ENCODE assay signal across 1 cellular context in the genomic region with DNA sequence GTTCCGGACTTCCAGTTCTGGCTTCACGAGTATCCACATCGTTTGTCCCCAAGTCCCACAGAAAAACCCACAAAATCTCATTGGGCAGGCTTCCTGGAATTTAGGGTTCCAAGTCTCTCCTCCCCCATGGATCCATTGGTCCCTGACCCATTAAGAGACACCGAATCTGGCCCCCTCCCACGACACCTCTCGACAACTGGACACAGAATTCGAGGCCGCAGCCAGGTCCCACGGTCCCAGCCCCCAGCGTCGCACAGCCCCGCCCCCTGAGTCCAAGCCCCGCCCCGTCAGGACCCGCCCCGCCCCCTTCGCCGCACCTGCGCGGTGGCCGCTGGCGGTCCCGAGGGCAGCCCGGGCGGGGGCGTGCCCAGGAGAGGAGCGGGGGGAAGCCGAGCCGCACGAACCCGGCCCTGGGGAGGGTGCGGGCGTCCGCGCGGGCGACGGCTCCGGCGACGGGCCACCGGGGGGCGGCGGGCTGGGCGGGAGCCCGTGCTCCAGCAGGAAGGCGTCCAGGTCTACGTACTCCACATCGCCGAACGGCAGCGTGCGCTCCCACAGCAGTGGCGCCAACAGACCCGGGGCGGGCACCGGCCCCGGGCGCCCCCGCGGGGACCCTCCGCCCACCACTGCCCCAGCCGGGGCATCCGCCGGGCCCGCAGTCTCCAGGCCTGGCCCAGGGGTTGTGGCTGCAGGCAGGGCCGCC.
TF ChIP-seq lines count a peak whose summit lies in the region.

No MANE protein-coding gene starts in this region.

TF ChIP-seq in GM12878, 131 proteins besides CTCF, POLR2A, EP300 and RAD21 (continued from another document):
- TF ChIP-seq, protein P1, sequence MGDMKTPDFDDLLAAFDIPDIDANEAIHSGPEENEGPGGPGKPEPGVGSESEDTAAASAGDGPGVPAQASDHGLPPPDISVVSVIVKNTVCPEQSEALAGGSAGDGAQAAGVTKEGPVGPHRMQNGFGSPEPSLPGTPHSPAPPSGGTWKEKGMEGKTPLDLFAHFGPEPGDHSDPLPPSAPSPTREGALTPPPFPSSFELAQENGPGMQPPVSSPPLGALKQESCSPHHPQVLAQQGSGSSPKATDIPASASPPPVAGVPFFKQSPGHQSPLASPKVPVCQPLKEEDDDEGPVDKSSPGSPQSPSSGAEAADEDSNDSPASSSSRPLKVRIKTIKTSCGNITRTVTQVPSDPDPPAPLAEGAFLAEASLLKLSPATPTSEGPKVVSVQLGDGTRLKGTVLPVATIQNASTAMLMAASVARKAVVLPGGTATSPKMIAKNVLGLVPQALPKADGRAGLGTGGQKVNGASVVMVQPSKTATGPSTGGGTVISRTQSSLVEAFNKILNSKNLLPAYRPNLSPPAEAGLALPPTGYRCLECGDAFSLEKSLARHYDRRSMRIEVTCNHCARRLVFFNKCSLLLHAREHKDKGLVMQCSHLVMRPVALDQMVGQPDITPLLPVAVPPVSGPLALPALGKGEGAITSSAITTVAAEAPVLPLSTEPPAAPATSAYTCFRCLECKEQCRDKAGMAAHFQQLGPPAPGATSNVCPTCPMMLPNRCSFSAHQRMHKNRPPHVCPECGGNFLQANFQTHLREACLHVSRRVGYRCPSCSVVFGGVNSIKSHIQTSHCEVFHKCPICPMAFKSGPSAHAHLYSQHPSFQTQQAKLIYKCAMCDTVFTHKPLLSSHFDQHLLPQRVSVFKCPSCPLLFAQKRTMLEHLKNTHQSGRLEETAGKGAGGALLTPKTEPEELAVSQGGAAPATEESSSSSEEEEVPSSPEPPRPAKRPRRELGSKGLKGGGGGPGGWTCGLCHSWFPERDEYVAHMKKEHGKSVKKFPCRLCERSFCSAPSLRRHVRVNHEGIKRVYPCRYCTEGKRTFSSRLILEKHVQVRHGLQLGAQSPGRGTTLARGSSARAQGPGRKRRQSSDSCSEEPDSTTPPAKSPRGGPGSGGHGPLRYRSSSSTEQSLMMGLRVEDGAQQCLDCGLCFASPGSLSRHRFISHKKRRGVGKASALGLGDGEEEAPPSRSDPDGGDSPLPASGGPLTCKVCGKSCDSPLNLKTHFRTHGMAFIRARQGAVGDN (IDR thresholded peaks at IDR 0.05) = peak; percentile 59; the same call in 1 of the 2 replicates
TF ChIP-seq in GM12878: peak in this region for 19.
